ENCODE assay signal across 17 cellular contexts in the genomic region with DNA sequence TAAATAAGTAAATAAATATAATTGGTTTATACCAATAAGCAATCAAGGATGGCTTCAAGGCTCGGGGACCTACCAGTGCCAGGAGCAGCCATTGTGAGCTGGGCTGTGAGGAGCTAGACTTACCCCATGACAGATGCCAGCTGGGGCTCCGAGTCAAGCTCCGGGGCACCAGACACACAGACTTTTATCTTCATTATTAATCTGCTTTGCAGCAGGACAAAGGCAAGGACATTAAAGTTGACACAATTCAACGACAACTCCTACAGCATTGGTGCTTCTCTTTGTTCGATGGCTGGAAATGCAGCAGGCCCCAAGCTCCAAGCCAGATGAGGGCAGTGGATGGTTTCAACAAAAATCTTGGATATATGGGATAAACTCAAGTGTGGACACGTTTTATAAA.
A peak's percentile ranks its signal among the peaks of the same experiment; 100 is the strongest.
DNase-seq lines count a peak whose midpoint lies in the region; ATAC-seq and TF ChIP-seq lines count a peak whose summit lies in the region.
"Had no signal": no experiment of that assay in that cellular context is flagged by ENCODE, and none has a peak within 500 bp of the region (broad histone marks: within the 10 kb centered on the region; RNA-seq: fewer than 3 reads in every experiment).

No MANE protein-coding gene starts in this region.

- H3K9me2 ChIP-seq in SK-N-SH, result no peaks in the 10 kb centered on the region

- TF ChIP-seq CTCF in SK-N-SH (IDR thresholded peaks at IDR 0.05) (no peak), H9 (conservative IDR thresholded peaks at IDR 0.05) (no peak)

- ATAC-seq in SK-N-SH treated with all-trans-retinoic acid at 6 μM for 48 hours (no peak), GM21360 (IDR thresholded peaks at IDR 0.05; ENCODE audit: unreplicated experiment) (no peak)
- ATAC-seq: CD8-positive, alpha-beta T cell had no signal

- no peaks in the 10 kb centered on the region; the same call in 1 of the 2 replicates for H3K27me3 ChIP-seq in SK-N-SH (ENCODE audit: insufficient read depth)
- no peaks in the 10 kb centered on the region for H3K27me3 ChIP-seq in H9 (ENCODE audit: insufficient read depth, low read length)
- H3K27me3 ChIP-seq in neuronal stem cell (ENCODE audit: control insufficient read depth in 3 of 3, insufficient read depth in 3 of 3, low read depth in 1 of 3, low read length in 3 of 3), result peaks cover 0 to 3% (median 0%) of the 10 kb centered on the region in 3 experiments
- H3K27me3 ChIP-seq: BLaER1 had no signal

- H3K4me2 ChIP-seq in SK-N-SH, result no peak overlapping the region
- H3K4me2 ChIP-seq in H9 (ENCODE audit: insufficient read depth, insufficient read length, low read length), result no peak overlapping the region
- H3K4me2 ChIP-seq in neuronal stem cell (ENCODE audit: insufficient read depth, low read length, poor library complexity, severe bottlenecking), result no peak overlapping the region
- H3K4me2 ChIP-seq: BLaER1 had no signal

- no peaks in the 10 kb centered on the region for H4K20me1 ChIP-seq in SK-N-SH (ENCODE audit: insufficient read depth)
- no peaks in the 10 kb centered on the region for H4K20me1 ChIP-seq in H9 (ENCODE audit: control insufficient read depth, insufficient read depth, insufficient read length)
- H4K20me1 ChIP-seq: BLaER1 had no signal

- peaks cover 43 to 56% of the 10 kb centered on the region in 2 experiments for H3K4me1 Mint-ChIP-seq in H9

- H4K91ac ChIP-seq in H9 (ENCODE audit: insufficient read length, low read depth, low read length), result no peak overlapping the region
- no peak overlapping the region for H4K91ac ChIP-seq in neuronal stem cell (ENCODE audit: low read depth, low read length, poor library complexity)

- no peak overlapping the region for H2AFZ ChIP-seq in SK-N-SH (ENCODE audit: low read depth)
- H2AFZ ChIP-seq in H9 (ENCODE audit: low read length), result no peak overlapping the region
- H2AFZ ChIP-seq in neuronal stem cell (ENCODE audit: low read length), result no peak overlapping the region
- H2AFZ ChIP-seq: GM23248 had no signal

- H2BK12ac ChIP-seq in H9 (ENCODE audit: insufficient read length, low read depth, low read length) (no peak overlapping the region), neuronal stem cell (ENCODE audit: low read length) (no peak overlapping the region)

- H4K5ac ChIP-seq in H9 (ENCODE audit: insufficient read length, low read depth, low read length), result no peak overlapping the region

- H2AK5ac ChIP-seq in H9 (ENCODE audit: insufficient read length, low read length) (no peak overlapping the region), neuronal stem cell (ENCODE audit: low read depth, low read length) (no peak overlapping the region)

- H3K23ac ChIP-seq in H9 (ENCODE audit: insufficient read length, low read depth, low read length) (no peak overlapping the region), neuronal stem cell (ENCODE audit: low read depth, low read length, poor library complexity) (no peak overlapping the region)

- peak in 1 of 2 experiments; percentile 38; a peak in 1 of 4 replicates for TF ChIP-seq EP300 in SK-N-SH (IDR thresholded peaks at IDR 0.05; ENCODE audit: borderline replicate concordance in 1 of 2, low read depth in 1 of 2, low read length in 1 of 2)

- H3K27ac ChIP-seq in SK-N-SH (ENCODE audit: low read depth in 2 of 2, low read length in 1 of 2) (peak overlapping the region in 1 of 2 experiments; percentile 58; a peak in 1 of 4 replicates), H9 (ENCODE audit: insufficient read length, low read depth, low read length) (no peak overlapping the region), neuronal stem cell (replicated peaks; ENCODE audit: low read length) (no peak overlapping the region)
- H3K27ac ChIP-seq: BLaER1, C4-2B, GM23248 had no signal

- H3K23me2 ChIP-seq in H9 (ENCODE audit: insufficient read length, low read depth, low read length, poor library complexity, severe bottlenecking), result no peaks in the 10 kb centered on the region

- H2BK5ac ChIP-seq in H9 (ENCODE audit: insufficient read length, low read length) (no peak overlapping the region), neuronal stem cell (ENCODE audit: low read length) (no peak overlapping the region)

- H3K79me2 ChIP-seq in SK-N-SH (ENCODE audit: insufficient read depth) (no peaks in the 10 kb centered on the region), H9 (ENCODE audit: insufficient read depth, low read length) (no peaks in the 10 kb centered on the region)

- H2BK120ac ChIP-seq in H9 (ENCODE audit: low read depth, low read length, poor library complexity, severe bottlenecking) (no peak overlapping the region), neuronal stem cell (ENCODE audit: low read depth, low read length) (no peak overlapping the region)

- TF ChIP-seq RAD21 in SK-N-SH (IDR thresholded peaks at IDR 0.05; ENCODE audit: low read length), result no peak

- H3K4ac ChIP-seq in H9 (ENCODE audit: low read depth, low read length) (no peak overlapping the region), neuronal stem cell (ENCODE audit: low read length) (no peak overlapping the region)

- H3K9me3 ChIP-seq in SK-N-SH, result no peaks in the 10 kb centered on the region
- H3K9me3 ChIP-seq in H9 (ENCODE audit: control insufficient read depth, low read depth, low read length), result peaks cover 23% of the 10 kb centered on the region
- H3K9me3 ChIP-seq in neuronal stem cell (replicated peaks in 1 of 2; ENCODE audit: control insufficient read depth in 2 of 2, insufficient read depth in 1 of 2, low read depth in 1 of 2, low read length in 2 of 2), result peaks cover 0 to 4% of the 10 kb centered on the region in 2 donors

- no peak overlapping the region for H2BK15ac ChIP-seq in H9 (ENCODE audit: low read depth, low read length)
- H2BK15ac ChIP-seq in neuronal stem cell (ENCODE audit: low read length), result no peak overlapping the region

- H3K36me3 Mint-ChIP-seq in H9 (ENCODE audit: insufficient read depth in 1 of 3, low read depth in 3 of 3), result peaks cover 21 to 52% (median 36%) of the 10 kb centered on the region in 3 experiments
- H3K36me3 Mint-ChIP-seq: CD4-positive, CD25-positive, alpha-beta regulatory T cell; CD8-positive, alpha-beta T cell had no signal

- CTCF ChIA-PET in SK-N-SH (lab: Yijun Ruan, JAX), result interaction anchor here (1.0 kb wide), 1 partner anchor 36 kb away, joined by 3 read pairs; no protein-coding TSS in a partner anchor

- peak; percentile 39 for DNase-seq in SK-N-SH
- no peak for DNase-seq in H9
- no peak for DNase-seq in neuronal stem cell (ENCODE audit: low spot score)
- DNase-seq in GM19240 (ENCODE audit: insufficient read length, low spot score), result no peak
- DNase-seq: Caco-2; CD4-positive, CD25-positive, alpha-beta regulatory T cell; CD8-positive, alpha-beta T cell; DMS53; DMS79 treated with DMSO at 0.1 percent for 48 hours; GF-D8; GM23248; HFFc6 had no signal

- H3K79me1 ChIP-seq in H9 (ENCODE audit: insufficient read depth, low read depth, low read length, poor library complexity, severe bottlenecking) (no peaks in the 10 kb centered on the region), neuronal stem cell (ENCODE audit: low read depth, low read length) (no peaks in the 10 kb centered on the region)

- peaks cover 45% of the 10 kb centered on the region in 2 experiments for H3K9me3 Mint-ChIP-seq in H9

- H3K27me3 Mint-ChIP-seq in H9 (ENCODE audit: low read depth), result no peaks in the 10 kb centered on the region

- peak overlapping the region in 2 of 3 experiments; percentile 84 to 93; a peak in 4 of 7 replicates for H3K27ac Mint-ChIP-seq in H9
- H3K27ac Mint-ChIP-seq: CD8-positive, alpha-beta T cell; HFFc6 had no signal

- H4K8ac ChIP-seq in H9 (replicated peaks; ENCODE audit: insufficient read length, low read depth, low read length) (no peak overlapping the region), neuronal stem cell (ENCODE audit: low read depth, low read length) (no peak overlapping the region)

- H3K36me3 ChIP-seq in SK-N-SH (replicated peaks in 1 of 2; ENCODE audit: control insufficient read depth in 1 of 2, insufficient read depth in 2 of 2, low read length in 1 of 2) (no peaks in the 10 kb centered on the region), neuronal stem cell (replicated peaks in 1 of 2; ENCODE audit: control insufficient read depth in 2 of 2, insufficient read depth in 2 of 2, low read length in 2 of 2) (no peaks in the 10 kb centered on the region)
- H3K36me3 ChIP-seq: BLaER1, HAP-1 had no signal

- no peak overlapping the region for H3K4me3 ChIP-seq in SK-N-SH (ENCODE audit: low read depth in 2 of 2, low read length in 1 of 2)
- H3K4me3 ChIP-seq in neuronal stem cell (ENCODE audit: low read length in 2 of 2), result no peak overlapping the region
- H3K4me3 ChIP-seq: BLaER1, GM23248, HAP-1 had no signal

- H3F3A ChIP-seq in SK-N-SH (replicated peaks; ENCODE audit: insufficient read depth), result no peaks in the 10 kb centered on the region

- no peak overlapping the region for H3K56ac ChIP-seq in H9 (ENCODE audit: insufficient read length, low read depth, low read length)

- H2BK20ac ChIP-seq in H9 (ENCODE audit: low read depth, low read length, poor library complexity, severe bottlenecking), result no peak overlapping the region

- H3K18ac ChIP-seq in H9 (ENCODE audit: insufficient read length, low read depth, low read length), result no peak overlapping the region
- H3K18ac ChIP-seq in neuronal stem cell (ENCODE audit: low read length), result peak overlapping the region; percentile 13

- POLR2A ChIA-PET in SK-N-SH (lab: Yijun Ruan, JAX), result no interaction called here

- 16% methylated on average over 6 of the region's 6 CpGs for WGBS in SK-N-SH (ENCODE audit: low lambda C conversion rate)
- no CpG with 5 or more reads among the region's 6 CpGs for WGBS in H9 (ENCODE audit: extremely low coverage, insufficient read length, low lambda C conversion rate)
- WGBS in neuronal stem cell (ENCODE audit: extremely low coverage in 2 of 2, insufficient read length in 2 of 2, insufficient replicate concordance in 1 of 2), 2 donors, result no CpG with 5 or more reads among the region's 6 CpGs

- peaks cover 0 to 6% of the 10 kb centered on the region in 2 experiments; a peak in 1 of 4 replicates for H3K4me1 ChIP-seq in SK-N-SH (ENCODE audit: control insufficient read depth in 1 of 2, insufficient read depth in 2 of 2, low read depth in 1 of 2, low read length in 1 of 2)
- H3K4me1 ChIP-seq in H9 (ENCODE audit: insufficient read depth, low read length), result no peaks in the 10 kb centered on the region
- peaks cover 0 to 2% of the 10 kb centered on the region in 2 donors for H3K4me1 ChIP-seq in neuronal stem cell (ENCODE audit: control insufficient read depth in 2 of 2, insufficient read depth in 1 of 2, low read depth in 1 of 2, low read length in 2 of 2)

- no peak overlapping the region for H3T11ph ChIP-seq in H9 (ENCODE audit: low read length)

- H3K14ac ChIP-seq in H9 (ENCODE audit: insufficient read depth, low read length) (no peak overlapping the region), neuronal stem cell (ENCODE audit: low read length) (no peak overlapping the region)

- no peak overlapping the region for H3K4me3 Mint-ChIP-seq in H9
- H3K4me3 Mint-ChIP-seq: CD4-positive, CD25-positive, alpha-beta regulatory T cell; CD8-positive, alpha-beta T cell; HFFc6 had no signal

- H3K9ac ChIP-seq in SK-N-SH (no peak overlapping the region), H9 (ENCODE audit: extremely low read depth, insufficient read length, low read length) (no peak overlapping the region), neuronal stem cell (ENCODE audit: low read depth, low read length, poor library complexity) (no peak overlapping the region)
- H3K9ac ChIP-seq: BLaER1, GM23248 had no signal

TF ChIP-seq in SK-N-SH treated with all-trans-retinoic acid at 6 μM for 48 hours, 23 proteins besides CTCF, POLR2A, EP300 and RAD21 (continues in another document):
- TF ChIP-seq ZNF8 (CRISPR knock-in tag; IDR thresholded peaks at IDR 0.05), result no peak
- TF ChIP-seq OSR1 (CRISPR knock-in tag; IDR thresholded peaks at IDR 0.05), result no peak
